ENCODE assay signal across 14 cellular contexts in genomic region chr6:147167009-147167408, GRCh38.
"Had no signal": no experiment of that assay in that cellular context is flagged by ENCODE, and none has a peak within 500 bp of the region (broad histone marks: within the 10 kb centered on the region; RNA-seq: fewer than 3 reads in every experiment).

No MANE protein-coding gene starts in this region.

- DNase-seq: activated CD4-positive, alpha-beta T cell treated with anti-CD3 and anti-CD28 coated beads, Interleukin-2, amount 10 ng/mL, durations not matched to agents 24 days and 14 days; activated CD8-positive, alpha-beta memory T cell treated with anti-CD3 and anti-CD28 coated beads for 24 hours; activated naive CD4-positive, alpha-beta T cell treated with anti-CD3 and anti-CD28 coated beads, Interleukin-2, amount 10 ng/mL, durations not matched to agents 7 days and 5 days; adrenal gland; effector memory CD8-positive, alpha-beta T cell; heart left ventricle; nephron progenitor cell; stimulated activated CD4-positive, alpha-beta T cell treated with anti-CD3 and anti-CD28 coated beads, Interleukin-4, amount 100 ng/mL, for 1 hour; stimulated activated CD8-positive, alpha-beta memory T cell treated with anti-CD3 and anti-CD28 coated beads, Interleukin-4, amount 100 ng/mL, for 48 hours; stimulated activated naive CD8-positive, alpha-beta T cell treated with anti-CD3 and anti-CD28 coated beads, Interleukin-15, Interleukin-2, amounts not matched to agents 100 U/mL and 50 U/mL, for 24 hours; testis; upper lobe of right lung had no signal

- H3K27ac ChIP-seq: adrenal gland, heart left ventricle, testis, upper lobe of right lung had no signal

- H3K9me3 ChIP-seq: adrenal gland, heart left ventricle, testis, upper lobe of right lung had no signal

- H3K4me3 ChIP-seq: adrenal gland, heart left ventricle, testis, upper lobe of right lung had no signal

- H3K27me3 ChIP-seq: adrenal gland, heart left ventricle, testis, upper lobe of right lung had no signal

- FAIRE-seq: frontal cortex had no signal

- ATAC-seq: effector memory CD8-positive, alpha-beta T cell; heart left ventricle; stimulated activated naive CD8-positive, alpha-beta T cell treated with anti-CD3 and anti-CD28 coated beads, Interleukin-15, Interleukin-2, amounts not matched to agents 100 U/mL and 50 U/mL, for 24 hours; upper lobe of right lung; WTC11 had no signal

- H3K36me3 ChIP-seq: adrenal gland, heart left ventricle, upper lobe of right lung had no signal

- H3K4me1 ChIP-seq: adrenal gland, heart left ventricle, testis, upper lobe of right lung had no signal
